In genomic region chr17:75151893-75152292, GRCh38 we compare ENCODE assay signal across 1 cellular context.
TF ChIP-seq lines count a peak whose summit lies in the region.

No MANE protein-coding gene starts in this region.

TF ChIP-seq in HCT116, 20 proteins besides CTCF, POLR2A, EP300 and RAD21 (continued from another document):
- TF ChIP-seq TCF7L2 (IDR thresholded peaks at IDR 0.05; ENCODE audit: borderline replicate concordance, extremely low read depth, insufficient read depth, insufficient read length) (no peak), CEBPB (IDR thresholded peaks at IDR 0.05; ENCODE audit: low read depth) (no peak), CBX3 (IDR thresholded peaks at IDR 0.05; ENCODE audit: low read depth) (no peak), ZFX (IDR thresholded peaks at IDR 0.05) (no peak), ZNF274 (IDR thresholded peaks at IDR 0.05; ENCODE audit: low read depth, low read length) (no peak), EZH2phosphoT487 (IDR thresholded peaks at IDR 0.05; ENCODE audit: borderline replicate concordance) (no peak), POLR2AphosphoS5 (IDR thresholded peaks at IDR 0.05; ENCODE audit: low read depth, low read length) (no peak), REST (IDR thresholded peaks at IDR 0.05; ENCODE audit: low read depth) (no peak), ATF3 (IDR thresholded peaks at IDR 0.05) (no peak), MAX (IDR thresholded peaks at IDR 0.05) (no peak), ELF1 (IDR thresholded peaks at IDR 0.05; ENCODE audit: borderline replicate concordance, low read depth) (no peak)
